ENCODE assay signal across 13 cellular contexts in genomic region chr2:230953843-230954242, GRCh38. TPM values are rescaled to one million over a fixed set of nuclear protein-coding genes. Genes with fewer than 3 reads are reported as not detected.
DNase-seq lines count a peak whose midpoint lies in the region; ATAC-seq and TF ChIP-seq lines count a peak whose summit lies in the region.
"Had no signal": no experiment of that assay in that cellular context is flagged by ENCODE, and none has a peak within 500 bp of the region (broad histone marks: within the 10 kb centered on the region; RNA-seq: fewer than 3 reads in every experiment).

No MANE protein-coding gene starts in this region.

- H3T11ph ChIP-seq in H9 (ENCODE audit: low read length): no peak overlapping the region

- H4K8ac ChIP-seq in H9 (replicated peaks; ENCODE audit: insufficient read length, low read depth, low read length) (no peak overlapping the region), trophoblast cell (ENCODE audit: low read depth, low read length) (no peak overlapping the region)

- ATAC-seq in GM18505 (IDR thresholded peaks at IDR 0.05; ENCODE audit: unreplicated experiment): no peak

- no peak overlapping the region for H2BK20ac ChIP-seq in H9 (ENCODE audit: low read depth, low read length, poor library complexity, severe bottlenecking)

- TF ChIP-seq CTCF in H9 (conservative IDR thresholded peaks at IDR 0.05): no peak
- TF ChIP-seq CTCF in nephron progenitor cell (IDR thresholded peaks at IDR 0.05): no peak

- H4K5ac ChIP-seq in H9 (ENCODE audit: insufficient read length, low read depth, low read length): no peak overlapping the region

- H3K9me3 ChIP-seq in H9 (ENCODE audit: control insufficient read depth, low read depth, low read length): no peaks in the 10 kb centered on the region
- H3K9me3 ChIP-seq in trophoblast cell (ENCODE audit: insufficient read depth, low read depth, low read length): peaks cover 5% of the 10 kb centered on the region

- peak; percentile 41 for TF ChIP-seq POLR2A in GM18505 (IDR thresholded peaks at IDR 0.05; ENCODE audit: borderline replicate concordance, extremely low read depth, insufficient read depth, insufficient read length)

- no peaks in the 10 kb centered on the region for H3K36me3 ChIP-seq in trophoblast cell (ENCODE audit: control insufficient read depth in 1 of 2, insufficient read depth in 2 of 2, low read length in 2 of 2)

- H3K14ac ChIP-seq in H9 (ENCODE audit: insufficient read depth, low read length) (peak overlapping the region; percentile 42; the same call in 1 of the 2 replicates), trophoblast cell (ENCODE audit: low read length) (no peak overlapping the region)

- H3K4me2 ChIP-seq in H9 (ENCODE audit: insufficient read depth, insufficient read length, low read length): no peak overlapping the region
- H3K4me2 ChIP-seq in trophoblast cell (ENCODE audit: low read length): no peak overlapping the region

- H3K27me3 ChIP-seq in H9 (ENCODE audit: insufficient read depth, low read length) (no peaks in the 10 kb centered on the region; the same call in 1 of the 2 replicates), trophoblast cell (ENCODE audit: insufficient read depth, low read length) (no peaks in the 10 kb centered on the region)

- H3K9me3 Mint-ChIP-seq in H9: peaks cover 0 to 2% of the 10 kb centered on the region in 2 experiments; a peak in 1 of 5 replicates
- peaks cover 6% of the 10 kb centered on the region for H3K9me3 Mint-ChIP-seq in nephron progenitor cell

- no peak overlapping the region for H3K56ac ChIP-seq in H9 (ENCODE audit: insufficient read length, low read depth, low read length)

- H3K4ac ChIP-seq in H9 (ENCODE audit: low read depth, low read length) (no peak overlapping the region), trophoblast cell (ENCODE audit: low read depth, low read length) (no peak overlapping the region)

- no peak overlapping the region for H2BK120ac ChIP-seq in H9 (ENCODE audit: low read depth, low read length, poor library complexity, severe bottlenecking)
- no peak overlapping the region for H2BK120ac ChIP-seq in trophoblast cell (ENCODE audit: insufficient read depth, low read length, poor library complexity)

- H3K27ac Mint-ChIP-seq in H9 (peak overlapping the region in 1 of 3 experiments; percentile 63; a peak in 1 of 7 replicates), nephron progenitor cell (no peak overlapping the region)

- H3K4me1 ChIP-seq in H9 (ENCODE audit: insufficient read depth, low read length) (no peaks in the 10 kb centered on the region), trophoblast cell (ENCODE audit: control insufficient read depth in 1 of 2, insufficient read depth in 2 of 2, low read length in 2 of 2) (peaks cover 10 to 12% of the 10 kb centered on the region in 2 experiments)

- H2BK15ac ChIP-seq in H9 (ENCODE audit: low read depth, low read length): no peak overlapping the region

- WGBS in H9 (ENCODE audit: extremely low coverage, insufficient read length, low lambda C conversion rate): no CpG with 5 or more reads among the region's 9 CpGs
- no CpG with 5 or more reads among the region's 9 CpGs for WGBS in trophoblast cell (ENCODE audit: extremely low coverage, insufficient coverage, insufficient read length)

- H2AK5ac ChIP-seq in H9 (ENCODE audit: insufficient read length, low read length) (no peak overlapping the region), trophoblast cell (ENCODE audit: low read length) (no peak overlapping the region)

- H3K23ac ChIP-seq in H9 (ENCODE audit: insufficient read length, low read depth, low read length) (no peak overlapping the region), trophoblast cell (ENCODE audit: low read length) (no peak overlapping the region)

- H4K91ac ChIP-seq in H9 (ENCODE audit: insufficient read length, low read depth, low read length) (no peak overlapping the region), trophoblast cell (ENCODE audit: low read depth, low read length) (no peak overlapping the region)

- H4K20me1 ChIP-seq in H9 (ENCODE audit: control insufficient read depth, insufficient read depth, insufficient read length): no peaks in the 10 kb centered on the region

- H3K9ac ChIP-seq in H9 (ENCODE audit: extremely low read depth, insufficient read length, low read length): no peak overlapping the region
- H3K9ac ChIP-seq in trophoblast cell (ENCODE audit: low read length): no peak overlapping the region

- H3K4me1 Mint-ChIP-seq in H9 (peaks cover 20 to 25% of the 10 kb centered on the region in 2 experiments), nephron progenitor cell (peaks cover 49% of the 10 kb centered on the region)

- H2BK5ac ChIP-seq in H9 (ENCODE audit: insufficient read length, low read length): no peak overlapping the region
- H2BK5ac ChIP-seq in trophoblast cell (ENCODE audit: low read depth, low read length, poor library complexity): no peak overlapping the region

- H3K79me1 ChIP-seq in H9 (ENCODE audit: insufficient read depth, low read depth, low read length, poor library complexity, severe bottlenecking): no peaks in the 10 kb centered on the region
- H3K79me1 ChIP-seq in trophoblast cell (ENCODE audit: low read length): peaks cover 4% of the 10 kb centered on the region

- H2AFZ ChIP-seq in H9 (ENCODE audit: low read length) (no peak overlapping the region), trophoblast cell (ENCODE audit: insufficient read depth, low read length, poor library complexity) (no peak overlapping the region)

- H3K36me3 Mint-ChIP-seq in H9 (ENCODE audit: insufficient read depth in 1 of 3, low read depth in 3 of 3): no peaks in the 10 kb centered on the region
- no peaks in the 10 kb centered on the region for H3K36me3 Mint-ChIP-seq in nephron progenitor cell (ENCODE audit: low read depth)

- H3K4me3 Mint-ChIP-seq in H9: no peak overlapping the region
- no peak overlapping the region for H3K4me3 Mint-ChIP-seq in nephron progenitor cell

- H3K23me2 ChIP-seq in H9 (ENCODE audit: insufficient read length, low read depth, low read length, poor library complexity, severe bottlenecking): peaks cover 5% of the 10 kb centered on the region

- H3K79me2 ChIP-seq in H9 (ENCODE audit: insufficient read depth, low read length) (no peaks in the 10 kb centered on the region), trophoblast cell (ENCODE audit: control insufficient read depth, insufficient read depth, low read length, poor library complexity) (no peaks in the 10 kb centered on the region)

- H3K27ac ChIP-seq in H9 (ENCODE audit: insufficient read length, low read depth, low read length) (no peak overlapping the region), trophoblast cell (ENCODE audit: low read depth, low read length) (no peak overlapping the region)
- H3K27ac ChIP-seq: HL-60 had no signal

- H3K18ac ChIP-seq in H9 (ENCODE audit: insufficient read length, low read depth, low read length) (no peak overlapping the region), trophoblast cell (ENCODE audit: low read length) (no peak overlapping the region)

- H4K12ac ChIP-seq in trophoblast cell (ENCODE audit: low read depth, low read length): no peak overlapping the region

- no peak overlapping the region for H3K4me3 ChIP-seq in trophoblast cell (ENCODE audit: low read depth, low read length)

- H2BK12ac ChIP-seq in H9 (ENCODE audit: insufficient read length, low read depth, low read length) (no peak overlapping the region), trophoblast cell (ENCODE audit: low read length) (no peak overlapping the region)

- H3K27me3 Mint-ChIP-seq in H9 (ENCODE audit: low read depth) (peaks cover 28% of the 10 kb centered on the region), nephron progenitor cell (ENCODE audit: low read depth, poor library complexity) (peaks cover 26% of the 10 kb centered on the region)

- DNase-seq in H9: no peak
- peak; percentile 30 for DNase-seq in MV-4-11 (lab: John Stamatoyannopoulos, UW)
- DNase-seq in nephron progenitor cell: peak; percentile 15
- no peak for DNase-seq in activated CD4-positive, CD25-positive, alpha-beta regulatory T cell treated with anti-CD3 and anti-CD28 coated beads, Interleukin-2, amount 50 U/mL, for 72 hours
- no peak for DNase-seq in trophoblast cell
- no peak for DNase-seq in stimulated activated CD4-positive, alpha-beta T cell treated with anti-CD3 and anti-CD28 coated beads, Interleukin-2, amount 100 ng/mL, for 24 hours
- DNase-seq: NCI-H2227 treated with DMSO at 0.1 percent for 48 hours, OCI-M1 had no signal

RNA-seq across cellular contexts. Expression of gene GPR55, which starts 28.8 kb away (rescaled TPM):
- 0.11 TPM in 1 of 2 replicates, not detected in the other for total RNA-seq in H9 (2021)
- 0.07 and 0.08 TPM in 2 replicates for polyA plus RNA-seq in trophoblast cell (2013)
- total RNA-seq: pulmonary artery endothelial cell had no signal

RNA-seq across cellular contexts. Expression of gene SPATA3, which starts 42.1 kb away (rescaled TPM):
- not detected in 2 replicates for total RNA-seq in H9 (2021)
- polyA plus RNA-seq in trophoblast cell (2013): 0.31 and 0.37 TPM in 2 replicates
- total RNA-seq: mononuclear cell; pulmonary artery endothelial cell; T-helper 1 cell treated with Interleukin-12 subunit alpha and Interleukin-12 subunit beta and Interleukin-4 antibody, amounts not matched to agents 30 ng/mL and 1 ng/mL, for 36 hours had no signal

Comparison
In these comparisons a context has a peak if more than half of its experiments do, and no peak if none do; other contexts are left out.
1. DNase-seq: peak in MV-4-11 (single experiment) and nephron progenitor cell (single experiment); none in H9 (single experiment), activated CD4-positive, CD25-positive, alpha-beta regulatory T cell treated with anti-CD3 and anti-CD28 coated beads, Interleukin-2, amount 50 U/mL, for 72 hours (single experiment), trophoblast cell (0 of 2) and stimulated activated CD4-positive, alpha-beta T cell treated with anti-CD3 and anti-CD28 coated beads, Interleukin-2, amount 100 ng/mL, for 24 hours (0 of 2).